In the genomic region with DNA sequence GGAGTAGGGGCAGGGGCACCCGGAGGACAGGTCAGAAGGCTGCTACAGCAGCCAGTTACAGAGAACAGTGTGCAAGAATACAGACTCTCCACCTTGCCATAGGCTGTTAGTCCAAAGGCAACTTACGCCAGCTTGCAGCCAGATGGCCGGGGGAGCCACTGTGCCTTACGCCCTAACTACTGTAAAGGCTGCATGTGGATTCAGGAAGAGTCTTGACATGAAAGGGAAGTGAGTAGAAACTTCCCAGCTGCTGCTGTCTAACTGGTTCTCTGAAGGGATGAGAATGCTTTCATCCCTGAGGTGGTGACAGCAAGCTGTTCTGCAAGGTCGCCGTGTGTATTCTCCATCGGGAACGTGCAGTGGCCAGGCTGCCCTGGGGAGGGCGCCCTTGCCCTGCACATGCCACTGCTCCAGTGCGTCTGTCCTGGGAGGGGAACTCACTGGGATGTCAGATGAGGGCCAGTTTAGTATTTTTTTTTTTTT, we compare ENCODE assay signal across 9 cellular contexts. TPM values are rescaled to one million over a fixed set of nuclear protein-coding genes. Genes with fewer than 3 reads are reported as not detected.
DNase-seq lines count a peak whose midpoint lies in the region; ATAC-seq, FAIRE-seq and TF ChIP-seq lines count a peak whose summit lies in the region.
"Had no signal": no experiment of that assay in that cellular context is flagged by ENCODE, and none has a peak within 500 bp of the region (broad histone marks: within the 10 kb centered on the region; RNA-seq: fewer than 3 reads in every experiment).

No MANE protein-coding gene starts in this region.

- FAIRE-seq in endometrium (lab: Jason Lieb, UNC) = peak; percentile 70

- peaks cover 66% of the 10 kb centered on the region for H3K36me3 Mint-ChIP-seq in activated T-cell treated with anti-CD3 and anti-CD28 coated beads, Interleukin-2, amount 50 U/mL, for 24 hours (ENCODE audit: low read depth)
- peaks cover 2% of the 10 kb centered on the region for H3K36me3 Mint-ChIP-seq in neural crest cell (ENCODE audit: low read depth)

- no peak for ATAC-seq in GM21723 (IDR thresholded peaks at IDR 0.05; ENCODE audit: unreplicated experiment)

- peaks cover 9% of the 10 kb centered on the region for H3K4me1 Mint-ChIP-seq in activated T-cell treated with anti-CD3 and anti-CD28 coated beads, Interleukin-2, amount 50 U/mL, for 24 hours (ENCODE audit: low read depth)
- H3K4me1 Mint-ChIP-seq in neural crest cell = peaks cover 18% of the 10 kb centered on the region

- no peaks in the 10 kb centered on the region for H3K27me3 Mint-ChIP-seq in activated T-cell treated with anti-CD3 and anti-CD28 coated beads, Interleukin-2, amount 50 U/mL, for 24 hours
- H3K27me3 Mint-ChIP-seq in neural crest cell (ENCODE audit: low read depth) = no peaks in the 10 kb centered on the region
- H3K27me3 Mint-ChIP-seq: activated naive CD4-positive, alpha-beta T cell treated with anti-CD3 and anti-CD28 coated beads, Interleukin-2, amount 50 U/mL, for 24 hours had no signal

- TF ChIP-seq CTCF in neural crest cell (conservative IDR thresholded peaks at IDR 0.05) = peak; percentile 68

- H3K9me3 Mint-ChIP-seq in activated T-cell treated with anti-CD3 and anti-CD28 coated beads, Interleukin-2, amount 50 U/mL, for 24 hours = no peaks in the 10 kb centered on the region
- no peaks in the 10 kb centered on the region for H3K9me3 Mint-ChIP-seq in neural crest cell
- H3K9me3 Mint-ChIP-seq: activated naive CD4-positive, alpha-beta T cell treated with anti-CD3 and anti-CD28 coated beads, Interleukin-2, amount 50 U/mL, for 24 hours had no signal

- DNase-seq in activated T-cell treated with anti-CD3 and anti-CD28 coated beads, Interleukin-2, amount 50 U/mL, for 24 hours = peak; percentile 46
- DNase-seq in activated T-cell treated with anti-CD3 and anti-CD28 coated beads, Interleukin-2, amount 50 U/mL, for 1 hour = no peak
- peak; percentile 15 for DNase-seq in RPMI8226
- peak; percentile 44 for DNase-seq in neural crest cell (ENCODE audit: low read depth, low spot score)
- no peak for DNase-seq in NCI-H345 (lab: John Stamatoyannopoulos, UW)
- no peak for DNase-seq in NCI-H526 treated with DMSO at 0.1 percent for 48 hours (lab: John Stamatoyannopoulos, UW)

- no peak overlapping the region for H3K4me3 Mint-ChIP-seq in activated T-cell treated with anti-CD3 and anti-CD28 coated beads, Interleukin-2, amount 50 U/mL, for 24 hours
- no peak overlapping the region for H3K4me3 Mint-ChIP-seq in neural crest cell
- H3K4me3 Mint-ChIP-seq: activated naive CD4-positive, alpha-beta T cell treated with anti-CD3 and anti-CD28 coated beads, Interleukin-2, amount 50 U/mL, for 24 hours had no signal

- H3K27ac Mint-ChIP-seq in activated T-cell treated with anti-CD3 and anti-CD28 coated beads, Interleukin-2, amount 50 U/mL, for 24 hours = no peak overlapping the region
- no peak overlapping the region for H3K27ac Mint-ChIP-seq in neural crest cell (ENCODE audit: unreplicated experiment)
- H3K27ac Mint-ChIP-seq: activated naive CD4-positive, alpha-beta T cell treated with anti-CD3 and anti-CD28 coated beads, Interleukin-2, amount 50 U/mL, for 24 hours had no signal

RNA-seq across cellular contexts. Expression of a gene that starts 46.1 kb away (rescaled TPM):
- total RNA-seq in neural crest cell = 39.3 and 46.3 TPM in 2 replicates

RNA-seq across cellular contexts. Expression of a gene that starts 46.7 kb away (rescaled TPM):
- total RNA-seq in neural crest cell = 21.1 and 23.3 TPM in 2 replicates

Comparison
In these comparisons a context has a peak if more than half of its experiments do, and no peak if none do; other contexts are left out.
1. DNase-seq: peak in activated T-cell treated with anti-CD3 and anti-CD28 coated beads, Interleukin-2, amount 50 U/mL, for 24 hours (single experiment), RPMI8226 (single experiment) and neural crest cell (single experiment); none in activated T-cell treated with anti-CD3 and anti-CD28 coated beads, Interleukin-2, amount 50 U/mL, for 1 hour (single experiment), NCI-H345 (single experiment) and NCI-H526 treated with DMSO at 0.1 percent for 48 hours (single experiment).